12 cellular contexts compared by ENCODE assay signal in the genomic region with DNA sequence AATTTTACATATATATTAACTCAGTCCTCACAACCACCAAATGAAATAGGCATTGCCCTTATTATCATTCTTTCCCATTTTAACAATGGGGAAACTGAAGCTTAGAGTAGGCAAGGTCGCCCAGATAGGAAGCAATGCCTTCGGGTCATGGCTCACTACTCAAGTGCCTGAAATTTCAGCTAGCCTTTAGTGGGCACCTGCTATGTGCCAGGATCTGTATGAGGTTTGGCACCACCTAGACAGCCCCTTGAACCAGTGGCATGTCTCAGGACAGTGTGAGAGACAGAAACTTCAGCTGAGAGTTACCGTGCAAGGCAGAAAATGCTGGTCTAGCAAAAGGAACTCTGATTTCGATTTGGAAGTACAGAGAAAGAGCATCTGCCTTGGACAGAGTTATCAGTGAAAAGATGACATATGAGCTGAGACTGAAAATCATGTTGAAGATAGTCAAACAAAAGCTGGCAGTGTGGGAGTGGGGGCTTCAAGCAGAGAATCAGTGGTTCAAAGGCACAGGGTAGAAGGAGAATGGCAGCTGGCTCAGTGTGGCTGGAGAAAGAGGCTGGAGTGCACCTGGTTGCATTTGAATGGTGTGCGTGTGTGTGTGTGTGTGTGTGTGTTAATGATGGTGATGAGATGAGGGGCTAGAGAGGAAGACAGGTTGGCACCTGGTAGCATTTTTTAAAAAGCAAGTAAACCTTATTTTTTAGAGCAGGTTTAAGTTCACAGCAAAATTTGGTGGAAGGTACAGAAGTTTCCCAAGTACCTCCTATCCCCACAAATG. TPM values are rescaled to one million over a fixed set of nuclear protein-coding genes. Genes with fewer than 3 reads are reported as not detected.
DNase-seq lines count a peak whose midpoint lies in the region; ATAC-seq and TF ChIP-seq lines count a peak whose summit lies in the region.
"Had no signal": no experiment of that assay in that cellular context is flagged by ENCODE, and none has a peak within 500 bp of the region (broad histone marks: within the 10 kb centered on the region; RNA-seq: fewer than 3 reads in every experiment).

No MANE protein-coding gene starts in this region.

- no peak for ATAC-seq in right cardiac atrium
- ATAC-seq in heart left ventricle: no peak
- ATAC-seq in T-cell (replicated peaks in 1 of 4): peak in 3 of 4 experiments; percentile 2 to 4 (median 4)

- DNase-seq in right cardiac atrium: no peak
- DNase-seq in heart left ventricle: no peak
- no peak for DNase-seq in T-cell
- peak; percentile 68 for DNase-seq in glomerular visceral epithelial cell (ENCODE audit: extremely low spot score)
- no peak for DNase-seq in transverse colon
- DNase-seq in kidney tubule cell (ENCODE audit: low spot score): no peak
- no peak for DNase-seq in posterior cingulate gyrus
- no peak for DNase-seq in ovary
- DNase-seq: OCI-M1 had no signal

- CTCF ChIA-PET in T-cell (lab: Charles Lee): interaction anchor here (0.6 to 5.9 kb wide), 10 partner anchors 14 to 1135 kb away, joined by 3 to 46 read pairs (median 4); no protein-coding TSS in a partner anchor

- in situ Hi-C loops in transverse colon (cut with MboI; ENCODE audit: low pct_ligation_motif_present in 1 of 4, low pct_unique_long_range_greater_than_20kb in 1 of 4, low sequenced_read_pairs in 3 of 4): no loop called here

- no peak for TF ChIP-seq EP300 in transverse colon (IDR thresholded peaks at IDR 0.05; ENCODE audit: low read depth)
- TF ChIP-seq EP300 in ovary (IDR thresholded peaks at IDR 0.05): no peak

- H3K9me3 Mint-ChIP-seq in T-cell: peaks cover 0 to 4% (median 0%) of the 10 kb centered on the region in 3 donors

- 67% methylated on average over 5 of the region's 5 CpGs for WGBS in right cardiac atrium
- 48 to 60% (median 59%) methylated on average over 5 of the region's 5 CpGs for WGBS in heart left ventricle, 4 donors
- WGBS in transverse colon (ENCODE audit: low coverage in 1 of 2), 2 donors: 84 to 89% methylated on average over 5 of the region's 5 CpGs
- WGBS in ovary, 3 donors: 64 to 81% (median 69%) methylated on average over 5 of the region's 5 CpGs

- H3K27me3 ChIP-seq in right cardiac atrium (ENCODE audit: control insufficient read depth, insufficient read depth) (no peaks in the 10 kb centered on the region), heart left ventricle (no peaks in the 10 kb centered on the region), transverse colon (no peaks in the 10 kb centered on the region), ovary (no peaks in the 10 kb centered on the region)
- H3K27me3 ChIP-seq: hepatocyte had no signal

- H3K27ac ChIP-seq in right cardiac atrium (ENCODE audit: low read length) (peak overlapping the region; percentile 19), heart left ventricle (peak overlapping the region in 5 of 12 donors; percentile 5 to 81 (median 20)), transverse colon (peak overlapping the region in 3 of 4 donors; percentile 17 to 46 (median 29)), ovary (no peak overlapping the region)
- H3K27ac ChIP-seq: hepatocyte, parathyroid adenoma had no signal

- H3K4me1 ChIP-seq in right cardiac atrium (ENCODE audit: control insufficient read depth, insufficient read depth, low read length) (peaks cover 7% of the 10 kb centered on the region), heart left ventricle (peaks cover 6 to 64% (median 43%) of the 10 kb centered on the region in 12 donors), transverse colon (peaks cover 0 to 26% (median 7%) of the 10 kb centered on the region in 4 donors), ovary (ENCODE audit: insufficient read depth) (no peaks in the 10 kb centered on the region)
- H3K4me1 ChIP-seq: parathyroid adenoma had no signal

- H3K4me3 ChIP-seq in right cardiac atrium (ENCODE audit: low read length) (no peak overlapping the region), heart left ventricle (no peak overlapping the region), transverse colon (no peak overlapping the region), ovary (no peak overlapping the region)
- H3K4me3 ChIP-seq: hepatocyte had no signal

- intact Hi-C loops in right cardiac atrium (cut with DNase I) (no loop called here), heart left ventricle (cut with DNase I) (loop anchor here in 1 of 10 donors (2.0 kb wide), 1 partner anchor 21 kb away; no protein-coding TSS in a partner anchor), transverse colon (cut with DNase I; ENCODE audit: low total_unique reads) (no loop called here), posterior cingulate gyrus (cut with DNase I) (no loop called here), ovary (cut with DNase I) (no loop called here)

- H3K9me3 ChIP-seq in right cardiac atrium (ENCODE audit: control insufficient read depth, low read length): no peaks in the 10 kb centered on the region
- H3K9me3 ChIP-seq in heart left ventricle: no peaks in the 10 kb centered on the region
- no peaks in the 10 kb centered on the region for H3K9me3 ChIP-seq in transverse colon
- H3K9me3 ChIP-seq in ovary: no peaks in the 10 kb centered on the region

- H3K36me3 Mint-ChIP-seq in T-cell: no peaks in the 10 kb centered on the region
- H3K36me3 Mint-ChIP-seq: CD14-positive monocyte had no signal

- H3K27me3 Mint-ChIP-seq in T-cell: no peaks in the 10 kb centered on the region

- H3K27ac Mint-ChIP-seq in T-cell: peak overlapping the region; percentile 88 to 95
- H3K27ac Mint-ChIP-seq: CD14-positive monocyte had no signal

- H3K36me3 ChIP-seq in heart left ventricle: no peaks in the 10 kb centered on the region
- H3K36me3 ChIP-seq in transverse colon: no peaks in the 10 kb centered on the region
- no peaks in the 10 kb centered on the region for H3K36me3 ChIP-seq in ovary

- TF ChIP-seq POLR2A in heart left ventricle (IDR thresholded peaks at IDR 0.05) (no peak), transverse colon (IDR thresholded peaks at IDR 0.05) (no peak), ovary (IDR thresholded peaks at IDR 0.05) (no peak)

- TF ChIP-seq CTCF in heart left ventricle (IDR thresholded peaks at IDR 0.05) (no peak), transverse colon (IDR thresholded peaks at IDR 0.05) (no peak), ovary (IDR thresholded peaks at IDR 0.05) (no peak)

- H3K4me1 Mint-ChIP-seq in T-cell: peaks cover 78 to 95% (median 84%) of the 10 kb centered on the region in 3 donors
- H3K4me1 Mint-ChIP-seq: CD14-positive monocyte had no signal

- peak overlapping the region; percentile 7 to 25 (median 10) for H3K4me3 Mint-ChIP-seq in T-cell
- H3K4me3 Mint-ChIP-seq: CD14-positive monocyte had no signal

- POLR2A ChIA-PET in T-cell (lab: Charles Lee): interaction anchor here in 1 of 2 donors (0.6 kb wide), 4 partner anchors 10 to 525 kb away, joined by 3 to 8 read pairs (median 4); no protein-coding TSS in a partner anchor

RNA-seq across cellular contexts. Expression of a gene that starts 29.1 kb away (rescaled TPM):
- total RNA-seq in right cardiac atrium: 100 to 1,000 TPM in 2 of 4 donors, 10 to 100 TPM in 2; 91.9 to 123 (median 103) TPM
- polyA plus RNA-seq in right cardiac atrium: 20.7 TPM
- 100 to 1,000 TPM; 101 to 172 (median 139) TPM for total RNA-seq in heart left ventricle
- 10 to 100 TPM; 15.0 to 99.4 TPM for polyA plus RNA-seq in heart left ventricle
- not detected for total RNA-seq in T-cell
- 10 to 100 TPM in 1 of 4 donors, 1 to 10 TPM in 3; 3.8 to 28.1 (median 5.8) TPM for total RNA-seq in transverse colon
- 1 to 10 TPM; 2.0 to 8.7 (median 4.8) TPM for total RNA-seq in ovary
- polyA plus RNA-seq in ovary: 10 to 100 TPM in 1 of 2 donors, 1 to 10 TPM in 1; 1.9 to 34.2 TPM

Comparison
In these comparisons a context has a peak if more than half of its experiments do, and no peak if none do; other contexts are left out.
1. ATAC-seq: peak in T-cell (3 of 4); none in right cardiac atrium (0 of 2) and heart left ventricle (0 of 4).
2. H3K27ac ChIP-seq: peak in right cardiac atrium (single experiment) and transverse colon (3 of 4); none in ovary (0 of 2).